In the genomic region with DNA sequence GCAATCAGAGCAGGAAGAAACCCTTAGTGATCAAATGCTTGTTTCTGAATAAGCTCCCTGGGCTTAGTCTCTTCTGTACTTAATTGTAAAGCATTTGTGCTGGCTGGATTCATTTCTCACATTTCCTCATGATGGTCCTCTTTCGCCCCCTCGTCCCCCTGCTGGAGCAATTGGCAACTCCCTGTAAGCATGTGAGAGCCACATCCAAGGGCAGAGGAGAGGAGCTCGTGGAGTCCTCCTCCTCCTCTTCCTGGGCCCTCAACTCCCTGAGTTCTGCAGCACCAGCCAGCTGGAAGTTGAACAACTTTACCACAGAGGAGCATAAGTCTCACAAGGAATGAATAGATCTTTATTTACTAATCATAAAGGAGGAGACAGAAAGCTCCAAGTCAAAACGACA, we compare ENCODE assay signal across 10 cellular contexts. TPM values are rescaled to one million over a fixed set of nuclear protein-coding genes. Genes with fewer than 3 reads are reported as not detected.
DNase-seq lines count a peak whose midpoint lies in the region; ATAC-seq, FAIRE-seq and TF ChIP-seq lines count a peak whose summit lies in the region.
"Had no signal": no experiment of that assay in that cellular context is flagged by ENCODE, and none has a peak within 500 bp of the region (broad histone marks: within the 10 kb centered on the region; RNA-seq: fewer than 3 reads in every experiment).

No MANE protein-coding gene starts in this region.

- H3K36me3 ChIP-seq in astrocyte (ENCODE audit: insufficient read depth, low read length) = no peaks in the 10 kb centered on the region

- no peak overlapping the region for H3K4me2 ChIP-seq in astrocyte (ENCODE audit: low read length)

- TF ChIP-seq CTCF in astrocyte (IDR thresholded peaks at IDR 0.05; ENCODE audit: insufficient read depth, low read depth, low read length) = peak; percentile 3

- H3K4me3 Mint-ChIP-seq in astrocyte (ENCODE audit: unreplicated experiment) = no peak overlapping the region

- ATAC-seq in HG02642 (IDR thresholded peaks at IDR 0.05; ENCODE audit: poor library complexity, unreplicated experiment) = no peak

- H4K20me1 ChIP-seq in astrocyte (ENCODE audit: insufficient read depth, low read length) = no peaks in the 10 kb centered on the region

- H3K27ac Mint-ChIP-seq in astrocyte (ENCODE audit: unreplicated experiment) = no peak overlapping the region

- no peaks in the 10 kb centered on the region for H3K9me3 Mint-ChIP-seq in astrocyte (ENCODE audit: unreplicated experiment)

- no peaks in the 10 kb centered on the region for H3K79me2 ChIP-seq in astrocyte (ENCODE audit: insufficient read depth, low read length)

- H3K4me1 ChIP-seq in astrocyte (ENCODE audit: insufficient read depth, low read length) = no peaks in the 10 kb centered on the region

- FAIRE-seq in astrocyte (lab: Jason Lieb, UNC) = no peak
- FAIRE-seq: A204.1 had no signal

- no peaks in the 10 kb centered on the region for H3K4me1 Mint-ChIP-seq in astrocyte (ENCODE audit: low read depth, unreplicated experiment)

- H2AFZ ChIP-seq in astrocyte (ENCODE audit: low read depth, low read length) = no peak overlapping the region

- no peaks in the 10 kb centered on the region for H3K9me3 ChIP-seq in astrocyte (ENCODE audit: insufficient read depth, low read depth, low read length)

- no peak overlapping the region for H3K9ac ChIP-seq in astrocyte (ENCODE audit: low read length)

- DNase-seq in DMS 273 (lab: John Stamatoyannopoulos, UW; ENCODE audit: unreplicated experiment) (peak; percentile 62), DMS 273 treated with DMSO at 0.1 percent for 48 hours (lab: John Stamatoyannopoulos, UW) (no peak), HT1080 (ENCODE audit: low read depth) (peak; percentile 40), astrocyte (ENCODE audit: low read depth) (no peak), islet precursor cell (peak; percentile 69), amniotic stem cell (lab: John Stamatoyannopoulos, UW) (no peak)
- DNase-seq in activated CD8-positive, alpha-beta memory T cell treated with anti-CD3 and anti-CD28 coated beads, Interleukin-2, amount 50 U/mL, for 4 hours = no peak

- H3K27me3 Mint-ChIP-seq in astrocyte (ENCODE audit: low read depth, unreplicated experiment) = no peaks in the 10 kb centered on the region

- no peak overlapping the region for H3K27ac ChIP-seq in astrocyte (ENCODE audit: low read depth, low read length)
- H3K27ac ChIP-seq: HL-60 had no signal

- H3K4me3 ChIP-seq in astrocyte (ENCODE audit: insufficient read depth, low read depth, low read length) = no peak overlapping the region

- no peaks in the 10 kb centered on the region for H3K36me3 Mint-ChIP-seq in astrocyte (ENCODE audit: low read depth, unreplicated experiment)

- no peaks in the 10 kb centered on the region for H3K27me3 ChIP-seq in astrocyte (ENCODE audit: insufficient read depth, low read length)

RNA-seq across cellular contexts. Expression of gene ANKEF1, which starts 12.6 kb away (rescaled TPM):
- total RNA-seq in HT1080 (2014; rRNA removed; shearing (Covaris generic)) = 4.3 and 7.4 TPM in 2 replicates
- polyA plus RNA-seq in HT1080 (2015; cell fraction: cytosol; rRNA removed) = 4.6 and 4.7 TPM in 2 replicates
- polyA plus RNA-seq in HT1080 (2015; cell fraction: nucleus; rRNA removed) = 3.6 and 3.8 TPM in 2 replicates
- total RNA-seq in astrocyte = 2.6 and 3.4 TPM in 2 replicates

Comparison
In these comparisons a context has a peak if more than half of its experiments do, and no peak if none do; other contexts are left out.
1. DNase-seq: peak in DMS 273 (single experiment), HT1080 (single experiment) and islet precursor cell (single experiment); none in DMS 273 treated with DMSO at 0.1 percent for 48 hours (single experiment), astrocyte (single experiment), activated CD8-positive, alpha-beta memory T cell treated with anti-CD3 and anti-CD28 coated beads, Interleukin-2, amount 50 U/mL, for 4 hours (single experiment) and amniotic stem cell (single experiment).